In the genomic region with DNA sequence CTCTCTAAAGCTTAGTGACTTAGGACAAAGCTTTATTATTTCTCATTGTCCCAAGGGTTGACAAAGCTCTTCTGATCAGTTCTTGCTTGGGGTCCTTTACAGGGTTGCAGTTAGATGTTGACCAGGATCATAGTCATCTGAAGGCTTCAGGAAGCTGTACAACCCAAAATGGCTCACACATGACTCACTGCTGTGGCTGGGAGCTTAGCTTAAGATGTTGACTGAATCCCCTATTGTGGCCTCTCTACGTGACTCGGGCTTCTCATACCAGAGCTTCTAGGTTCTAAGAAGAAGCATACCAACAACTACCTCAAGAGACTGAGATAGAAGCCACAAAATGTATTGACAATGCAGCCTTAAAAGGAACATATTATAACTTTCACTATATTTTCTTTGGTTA, we compare ENCODE assay signal across 16 cellular contexts.
A peak's percentile ranks its signal among the peaks of the same experiment; 100 is the strongest.
DNase-seq lines count a peak whose midpoint lies in the region; ATAC-seq, FAIRE-seq and TF ChIP-seq lines count a peak whose summit lies in the region.
"Had no signal": no experiment of that assay in that cellular context is flagged by ENCODE, and none has a peak within 500 bp of the region (broad histone marks: within the 10 kb centered on the region; RNA-seq: fewer than 3 reads in every experiment).

No MANE protein-coding gene starts in this region.

- TF ChIP-seq CTCF in foreskin keratinocyte (conservative IDR thresholded peaks at IDR 0.05): no peak

- H3K9me3 ChIP-seq in adipocyte (ENCODE audit: control insufficient read depth, low read length): no peaks in the 10 kb centered on the region
- H3K9me3 ChIP-seq: body of pancreas, gastroesophageal sphincter had no signal

- no peaks in the 10 kb centered on the region for H3K4me1 Mint-ChIP-seq in stimulated activated effector memory CD8-positive, alpha-beta T cell treated with anti-CD3 and anti-CD28 coated beads, Interleukin-12 subunit alpha, Interleukin-12 subunit beta, amount 100 ng/mL, for 72 hours
- H3K4me1 Mint-ChIP-seq: WTC11 had no signal

- peak; percentile 99 for ATAC-seq in foreskin keratinocyte
- ATAC-seq in stimulated activated effector memory CD8-positive, alpha-beta T cell treated with anti-CD3 and anti-CD28 coated beads, Interleukin-12 subunit alpha, Interleukin-12 subunit beta, amount 100 ng/mL, for 72 hours: no peak
- ATAC-seq: body of pancreas, gastroesophageal sphincter, WTC11 had no signal

- H3K27me3 ChIP-seq in adipocyte (replicated peaks; ENCODE audit: control insufficient read depth, insufficient read depth, low read length): no peaks in the 10 kb centered on the region
- no peaks in the 10 kb centered on the region for H3K27me3 ChIP-seq in foreskin keratinocyte
- H3K27me3 ChIP-seq: body of pancreas, gastroesophageal sphincter, stomach had no signal

- no peak overlapping the region for H3K27ac Mint-ChIP-seq in stimulated activated effector memory CD8-positive, alpha-beta T cell treated with anti-CD3 and anti-CD28 coated beads, Interleukin-12 subunit alpha, Interleukin-12 subunit beta, amount 100 ng/mL, for 72 hours
- H3K27ac Mint-ChIP-seq: WTC11 had no signal

- peaks cover 33% of the 10 kb centered on the region for H3K9me3 Mint-ChIP-seq in stimulated activated effector memory CD8-positive, alpha-beta T cell treated with anti-CD3 and anti-CD28 coated beads, Interleukin-12 subunit alpha, Interleukin-12 subunit beta, amount 100 ng/mL, for 72 hours

- no peak overlapping the region for H3K4me3 Mint-ChIP-seq in stimulated activated effector memory CD8-positive, alpha-beta T cell treated with anti-CD3 and anti-CD28 coated beads, Interleukin-12 subunit alpha, Interleukin-12 subunit beta, amount 100 ng/mL, for 72 hours
- H3K4me3 Mint-ChIP-seq: WTC11 had no signal

- no peak for FAIRE-seq in urothelium cell line (lab: Jason Lieb, UNC)

- no peaks in the 10 kb centered on the region for H3K36me3 Mint-ChIP-seq in stimulated activated effector memory CD8-positive, alpha-beta T cell treated with anti-CD3 and anti-CD28 coated beads, Interleukin-12 subunit alpha, Interleukin-12 subunit beta, amount 100 ng/mL, for 72 hours
- H3K36me3 Mint-ChIP-seq: WTC11 had no signal

- no peak overlapping the region for H3K4me3 ChIP-seq in adipocyte (ENCODE audit: low read length)
- H3K4me3 ChIP-seq: body of pancreas, gastroesophageal sphincter, PC-9, stomach had no signal

- H3K9ac ChIP-seq in adipocyte (ENCODE audit: low read length): no peak overlapping the region

- no peak overlapping the region for H3K27ac ChIP-seq in foreskin keratinocyte
- H3K27ac ChIP-seq: body of pancreas, gastroesophageal sphincter, PC-9, stomach had no signal

- DNase-seq in HCEC 1CT (peak; percentile 89), adipocyte (ENCODE audit: low read depth) (peak; percentile 82), foreskin keratinocyte (peak; percentile 58 to 82), urothelium cell line (ENCODE audit: low spot score) (peak; percentile 38), T1000 (lab: John Stamatoyannopoulos, UW) (no peak), NCI-H1930 (lab: John Stamatoyannopoulos, UW) (no peak)
- no peak for DNase-seq in stimulated activated effector memory CD8-positive, alpha-beta T cell treated with anti-CD3 and anti-CD28 coated beads, Interleukin-12 subunit alpha, Interleukin-12 subunit beta, amount 100 ng/mL, for 72 hours (ENCODE audit: low spot score in 2 of 2)
- DNase-seq: activated effector memory CD4-positive, alpha-beta T cell treated with anti-CD3 and anti-CD28 coated beads, Interleukin-2, amount 50 U/mL, for 16 hours; body of pancreas; GF-D8; NCI-H2029 treated with DMSO at 0.1 percent for 48 hours; NCI-H526 treated with DMSO at 0.1 percent for 48 hours; PC-9; stomach had no signal

- no peaks in the 10 kb centered on the region for H3K36me3 ChIP-seq in adipocyte (ENCODE audit: control insufficient read depth, insufficient read depth, low read length, severe bottlenecking)
- H3K36me3 ChIP-seq: gastroesophageal sphincter, stomach had no signal

- H3K4me1 ChIP-seq in adipocyte (ENCODE audit: control insufficient read depth, insufficient read depth, low read length) (no peaks in the 10 kb centered on the region), foreskin keratinocyte (peaks cover 15% of the 10 kb centered on the region)
- H3K4me1 ChIP-seq: body of pancreas, gastroesophageal sphincter, stomach had no signal

Comparison
In these comparisons a context has a peak if more than half of its experiments do, and no peak if none do; other contexts are left out.
1. DNase-seq: peak in HCEC 1CT (single experiment), adipocyte (single experiment), foreskin keratinocyte (2 of 2) and urothelium cell line (single experiment); none in T1000 (single experiment), NCI-H1930 (0 of 2) and stimulated activated effector memory CD8-positive, alpha-beta T cell treated with anti-CD3 and anti-CD28 coated beads, Interleukin-12 subunit alpha, Interleukin-12 subunit beta, amount 100 ng/mL, for 72 hours (0 of 2).